Comparison of ENCODE assay signal across 26 cellular contexts in the genomic region with DNA sequence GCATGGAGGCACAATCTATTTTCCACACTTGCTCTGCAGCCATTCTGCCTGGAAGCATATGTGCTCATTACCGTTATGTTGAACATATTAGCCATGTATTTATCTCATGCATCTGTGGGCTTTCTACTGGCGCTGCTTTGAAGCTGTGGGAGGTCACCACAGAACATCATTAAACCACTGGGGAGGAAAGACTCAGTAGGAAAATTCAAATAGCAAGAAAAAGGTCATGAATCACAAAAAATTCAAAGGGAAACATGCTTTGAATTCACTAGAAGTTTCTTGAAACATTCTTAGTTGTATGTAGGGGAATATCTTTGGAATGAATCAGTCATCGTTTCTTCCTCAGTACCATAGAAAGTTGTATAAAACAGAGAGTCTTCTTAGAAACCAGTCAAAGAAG.
"Had no signal": no experiment of that assay in that cellular context is flagged by ENCODE, and none has a peak within 500 bp of the region (broad histone marks: within the 10 kb centered on the region; RNA-seq: fewer than 3 reads in every experiment).

No MANE protein-coding gene starts in this region.

- H3K27ac Mint-ChIP-seq: activated CD4-positive, alpha-beta T cell treated with anti-CD3 and anti-CD28 coated beads for 36 hours; brain; immature natural killer cell; natural killer cell treated with Interleukin-12 subunit alpha and Interleukin-12 subunit beta and Interleukin-15 and Interleukin-18, amount 100 ng/mL, for 72 hours; T-helper 1 cell treated with Interleukin-12 subunit alpha and Interleukin-12 subunit beta and Interleukin-4 antibody, amounts not matched to agents 30 μg/mL and 1 μg/mL, for 36 hours; type B pancreatic cell had no signal

- H3K4me3 Mint-ChIP-seq: activated CD4-positive, alpha-beta T cell treated with anti-CD3 and anti-CD28 coated beads for 36 hours; brain; immature natural killer cell; natural killer cell treated with Interleukin-12 subunit alpha and Interleukin-12 subunit beta and Interleukin-15 and Interleukin-18, amount 100 ng/mL, for 72 hours; T-helper 1 cell treated with Interleukin-12 subunit alpha and Interleukin-12 subunit beta and Interleukin-4 antibody, amounts not matched to agents 30 μg/mL and 1 μg/mL, for 36 hours; type B pancreatic cell had no signal

- ATAC-seq: activated CD4-positive, alpha-beta T cell treated with anti-CD3 and anti-CD28 coated beads for 36 hours; esophagus mucosa; heart left ventricle; left ventricle myocardium superior; mucosa of descending colon; natural killer cell treated with Interleukin-12 subunit alpha and Interleukin-12 subunit beta and Interleukin-15 and Interleukin-18, amount 100 ng/mL, for 72 hours; sciatic nerve; stimulated activated naive CD8-positive, alpha-beta T cell treated with anti-CD3 and anti-CD28 coated beads, Interleukin-15, Interleukin-2, amounts not matched to agents 100 U/mL and 50 U/mL, for 24 hours had no signal

- DNase-seq: activated CD4-positive, alpha-beta T cell treated with anti-CD3 and anti-CD28 coated beads for 36 hours; activated CD4-positive, CD25-positive, alpha-beta regulatory T cell; activated effector memory CD4-positive, alpha-beta T cell treated with Interleukin-2 at 50 U/mL for 16 hours; activated naive CD4-positive, alpha-beta T cell treated with anti-CD3 and anti-CD28 coated beads, Interleukin-2, amount 50 U/mL, for 16 hours; amniotic stem cell; cortex of kidney; foreskin fibroblast; heart left ventricle; hypothalamus; immature natural killer cell; left ventricle myocardium superior; mucosa of descending colon; stimulated activated CD4-positive, alpha-beta T cell treated with anti-CD3 and anti-CD28 coated beads, Interleukin-12 subunit alpha, Interleukin-12 subunit beta, amount 100 ng/mL, for 4 hours; stimulated activated CD4-positive, alpha-beta T cell treated with anti-CD3 and anti-CD28 coated beads, Interleukin-4, amount 100 ng/mL, for 1 hour; stimulated activated naive CD8-positive, alpha-beta T cell treated with anti-CD3 and anti-CD28 coated beads, Interleukin-15, Interleukin-2, amounts not matched to agents 100 U/mL and 50 U/mL, for 24 hours; T-helper 9 cell; uterus had no signal

- H3K27ac ChIP-seq: cardiac muscle cell, heart left ventricle, skin epidermis, thoracic aorta, uterus had no signal

- H3K36me3 ChIP-seq: cardiac muscle cell, heart left ventricle, thoracic aorta, uterus had no signal

- H3K4me3 ChIP-seq: cardiac muscle cell, heart left ventricle, mucosa of descending colon, skin epidermis, thoracic aorta, uterus had no signal

- H3K27me3 Mint-ChIP-seq: activated CD4-positive, alpha-beta T cell treated with anti-CD3 and anti-CD28 coated beads for 36 hours; brain; natural killer cell treated with Interleukin-12 subunit alpha and Interleukin-12 subunit beta and Interleukin-15 and Interleukin-18, amount 100 ng/mL, for 72 hours; type B pancreatic cell had no signal

- H3K4me1 ChIP-seq: heart left ventricle, uterus had no signal

- H3K9me3 ChIP-seq: mucosa of descending colon, thoracic aorta, uterus had no signal

- H3K36me3 Mint-ChIP-seq: brain; immature natural killer cell; natural killer cell treated with Interleukin-12 subunit alpha and Interleukin-12 subunit beta and Interleukin-15 and Interleukin-18, amount 100 ng/mL, for 72 hours; type B pancreatic cell had no signal

- H3K4me1 Mint-ChIP-seq: activated CD4-positive, alpha-beta T cell treated with anti-CD3 and anti-CD28 coated beads for 36 hours; immature natural killer cell had no signal

- H3K27me3 ChIP-seq: cardiac muscle cell, heart left ventricle, uterus had no signal
